Comparison of ENCODE assay signal across 1 cellular context in genomic region chr6:157024745-157025144, GRCh38.
TF ChIP-seq lines count a peak whose summit lies in the region.

No MANE protein-coding gene starts in this region.

TF ChIP-seq in HepG2, 621 proteins besides CTCF, POLR2A, EP300 and RAD21:
- TF ChIP-seq ZBTB33 (CRISPR knock-in tag; IDR thresholded peaks at IDR 0.05), result no peak
- TF ChIP-seq CEBPB (IDR thresholded peaks at IDR 0.05; ENCODE audit: borderline replicate concordance, low read depth, low read length), result peak; percentile 47; the same call in 1 of the 2 replicates
